Comparison of ENCODE assay signal across 25 cellular contexts in genomic region chr14:65423986-65424385, GRCh38. TPM values are rescaled to one million over a fixed set of nuclear protein-coding genes. Genes with fewer than 3 reads are reported as not detected.
DNase-seq lines count a peak whose midpoint lies in the region; ATAC-seq and TF ChIP-seq lines count a peak whose summit lies in the region.
"Had no signal": no experiment of that assay in that cellular context is flagged by ENCODE, and none has a peak within 500 bp of the region (broad histone marks: within the 10 kb centered on the region; RNA-seq: fewer than 3 reads in every experiment).

No MANE protein-coding gene starts in this region.

- peaks cover 2% of the 10 kb centered on the region for H3K36me3 Mint-ChIP-seq in chondrocyte (ENCODE audit: low read depth)

- H3K4me1 Mint-ChIP-seq in chondrocyte (ENCODE audit: low read depth), result peaks cover 10% of the 10 kb centered on the region

- H3K9me3 Mint-ChIP-seq in chondrocyte (ENCODE audit: low read depth), result no peaks in the 10 kb centered on the region
- H3K9me3 Mint-ChIP-seq: dendritic cell treated with granulocyte-macrophage colony-stimulating factor and Interleukin-4, amounts not matched to agents 40 ng/mL and 50 ng/mL, for 4 days had no signal

- peak; percentile 76 for ATAC-seq in PC-3
- ATAC-seq: right lobe of liver had no signal

- DNase-seq in NCI-H526 treated with DMSO at 0.1 percent for 48 hours (lab: John Stamatoyannopoulos, UW) (peak; percentile 18), NCI-H526 (lab: John Stamatoyannopoulos, UW) (no peak), NCI-H1105 treated with DMSO at 0.1 percent for 48 hours (lab: John Stamatoyannopoulos, UW) (peak; percentile 76), PC-3 (peak; percentile 65), RWPE1 (ENCODE audit: low spot score) (no peak), chondrocyte (ENCODE audit: low spot score) (no peak), caudate nucleus (lab: John Stamatoyannopoulos, UW) (no peak)
- DNase-seq: activated CD4-positive, alpha-beta T cell treated with anti-CD3 and anti-CD28 coated beads for 48 hours; activated naive CD4-positive, alpha-beta T cell treated with anti-CD3 and anti-CD28 coated beads, Interleukin-2, amount 50 U/mL, for 16 hours; C1 segment of cervical spinal cord; Calu3; EL; H7; KG1; MV-4-11; right lobe of liver; RPMI8226; stimulated activated CD4-positive, alpha-beta T cell treated with anti-CD3 and anti-CD28 coated beads, Interleukin-12 subunit alpha, Interleukin-12 subunit beta, amount 100 ng/mL, for 4 hours; stimulated activated CD4-positive, alpha-beta T cell treated with anti-CD3 and anti-CD28 coated beads, Interleukin-4, amount 100 ng/mL, for 4 hours; stimulated activated naive CD4-positive, alpha-beta T cell had no signal

- no TSS peak for BruUV-seq in PC-3 (replicated peaks; lab: Mats Ljungman, UMichigan)

- CTCF ChIA-PET in PC-3 (lab: Charles Lee), result interaction anchor here (1.1 to 1.5 kb wide), 4 partner anchors 9 to 401 kb away, joined by 4 to 8 read pairs (median 4); no protein-coding TSS in a partner anchor
- CTCF ChIA-PET in RWPE1 (lab: Yijun Ruan, JAX), result interaction anchor here (0.6 kb wide), 1 partner anchor 12 kb away, joined by 3 read pairs; no protein-coding TSS in a partner anchor

- H3K79me2 ChIP-seq in PC-3 (ENCODE audit: low read length), result peaks cover 99% of the 10 kb centered on the region

- POLR2A ChIA-PET in PC-3 (lab: Charles Lee; ENCODE audit: unreplicated experiment) (interaction anchor here (0.6 kb wide), 1 partner anchor 241 kb away, joined by 3 read pairs; no protein-coding TSS in a partner anchor), RWPE1 (lab: Yijun Ruan, JAX; ENCODE audit: low non-redundant PET) (no interaction called here)

- no peaks in the 10 kb centered on the region for H3K27me3 ChIP-seq in PC-3 (ENCODE audit: low read length)
- H3K27me3 ChIP-seq: ascending aorta, right lobe of liver, vagina had no signal

- H4K20me1 ChIP-seq in PC-3 (ENCODE audit: low read length), result peaks cover 13% of the 10 kb centered on the region; the same call in 1 of the 2 replicates

- H3K4me2 ChIP-seq in PC-3 (ENCODE audit: low read length), result peak overlapping the region; percentile 73

- peak overlapping the region; percentile 44 for H3K4me3 ChIP-seq in PC-3 (ENCODE audit: low read length)
- H3K4me3 ChIP-seq: ascending aorta, right lobe of liver, vagina had no signal

- H3K27ac Mint-ChIP-seq in chondrocyte (ENCODE audit: unreplicated experiment), result no peak overlapping the region
- H3K27ac Mint-ChIP-seq: dendritic cell treated with granulocyte-macrophage colony-stimulating factor and Interleukin-4, amounts not matched to agents 40 ng/mL and 50 ng/mL, for 4 days had no signal

- H3K9me3 ChIP-seq in PC-3 (ENCODE audit: low read length), result no peaks in the 10 kb centered on the region
- H3K9me3 ChIP-seq: ascending aorta, right lobe of liver, vagina had no signal

- H2AFZ ChIP-seq in PC-3 (ENCODE audit: low read length), result peak overlapping the region; percentile 29
- H2AFZ ChIP-seq: parathyroid adenoma had no signal

- no peaks in the 10 kb centered on the region for H3K27me3 Mint-ChIP-seq in chondrocyte (ENCODE audit: low read depth)
- H3K27me3 Mint-ChIP-seq: dendritic cell treated with granulocyte-macrophage colony-stimulating factor and Interleukin-4, amounts not matched to agents 40 ng/mL and 50 ng/mL, for 4 days had no signal

- intact Hi-C loops in PC-3 (cut with micrococcal nuclease), result loop anchor here (1.0 to 2.0 kb wide), 3 partner anchors 9 to 175 kb away; no protein-coding TSS in a partner anchor

- no peaks in the 10 kb centered on the region for H3K9me2 ChIP-seq in PC-3 (replicated peaks; ENCODE audit: low read length)

- H3K27ac ChIP-seq in PC-3 (ENCODE audit: low read length) (peak overlapping the region; percentile 63), RWPE1 (no peak overlapping the region), caudate nucleus (ENCODE audit: low read depth, low read length) (no peak overlapping the region)
- H3K27ac ChIP-seq: ascending aorta, parathyroid adenoma, right lobe of liver, vagina had no signal

- peak overlapping the region; percentile 3 for H3K9ac ChIP-seq in PC-3 (ENCODE audit: low read length)
- H3K9ac ChIP-seq: parathyroid adenoma had no signal

- TF ChIP-seq CTCF in PC-3 (conservative IDR thresholded peaks at IDR 0.05; ENCODE audit: low read depth, low read length), result no peak
- no peak for TF ChIP-seq CTCF in RWPE1 (conservative IDR thresholded peaks at IDR 0.05; ENCODE audit: low read depth)
- TF ChIP-seq CTCF in chondrocyte (IDR thresholded peaks at IDR 0.05), result no peak

- peaks cover 11% of the 10 kb centered on the region for H3F3A ChIP-seq in PC-3 (ENCODE audit: low read length, unreplicated experiment)

- H3K4me1 ChIP-seq in PC-3 (ENCODE audit: insufficient read depth, low read length), result peaks cover 44% of the 10 kb centered on the region
- H3K4me1 ChIP-seq: ascending aorta, right lobe of liver had no signal

- H3K36me3 ChIP-seq in PC-3 (ENCODE audit: low read depth, low read length), result peaks cover 5% of the 10 kb centered on the region
- H3K36me3 ChIP-seq: ascending aorta, right lobe of liver, vagina had no signal

- no peak overlapping the region for H3K4me3 Mint-ChIP-seq in chondrocyte (ENCODE audit: unreplicated experiment)
- H3K4me3 Mint-ChIP-seq: dendritic cell treated with granulocyte-macrophage colony-stimulating factor and Interleukin-4, amounts not matched to agents 40 ng/mL and 50 ng/mL, for 4 days; neural crest cell had no signal

RNA-seq across cellular contexts. Expression of gene FUT8, which starts 11.5 kb away (rescaled TPM):
- total RNA-seq in PC-3 (2014; rRNA removed), result 129 and 132 TPM in 2 replicates
- 18.1 to 34.1 TPM (median 19.0 TPM) in 3 replicates for total RNA-seq in chondrocyte

Comparison
In these comparisons a context has a peak if more than half of its experiments do, and no peak if none do; other contexts are left out.
1. DNase-seq: peak in NCI-H526 treated with DMSO at 0.1 percent for 48 hours (single experiment), NCI-H1105 treated with DMSO at 0.1 percent for 48 hours (single experiment) and PC-3 (single experiment); none in NCI-H526 (0 of 2), RWPE1 (single experiment), chondrocyte (single experiment) and caudate nucleus (0 of 61).